Comparison of ENCODE assay signal across 8 cellular contexts in the genomic region with DNA sequence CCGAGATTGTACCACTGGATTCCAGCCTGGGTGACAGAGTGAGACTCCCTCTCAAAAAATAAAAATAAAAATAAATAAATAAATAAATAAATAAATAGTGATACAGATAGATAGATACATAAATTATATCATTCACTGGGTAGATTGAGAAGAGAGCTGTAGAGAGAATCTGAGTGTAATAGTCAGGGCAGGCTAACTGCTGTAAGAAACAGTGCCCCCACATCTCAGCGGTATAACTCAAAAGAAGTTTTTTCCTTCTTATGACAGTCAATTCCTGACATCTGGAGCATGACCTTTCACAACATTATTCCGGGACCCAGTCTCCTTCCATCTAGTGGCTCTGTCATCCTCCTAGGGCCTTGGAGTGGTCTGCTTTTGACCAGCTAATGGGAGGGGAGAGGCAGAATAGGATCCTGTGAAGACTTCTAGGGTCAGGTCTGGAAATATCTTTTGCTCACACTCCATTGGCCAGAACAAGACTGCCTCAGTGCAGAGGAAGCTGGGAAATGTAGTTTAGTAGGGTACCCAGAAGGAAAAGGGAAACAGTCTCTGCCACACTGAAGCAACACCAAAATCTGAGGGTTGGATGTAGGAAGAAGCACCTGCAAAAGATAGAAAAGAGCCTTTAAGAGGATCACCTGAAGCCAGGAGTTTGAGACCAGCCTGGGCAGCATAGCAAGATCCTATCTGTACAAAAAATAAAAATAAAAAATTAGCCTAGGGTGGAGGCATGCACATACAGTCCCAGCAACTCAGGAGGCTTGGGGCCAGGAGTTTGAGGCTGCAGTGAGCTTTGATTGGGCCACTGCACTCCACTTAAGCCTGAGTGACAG.
DNase-seq lines count a peak whose midpoint lies in the region; ATAC-seq and TF ChIP-seq lines count a peak whose summit lies in the region.

No MANE protein-coding gene starts in this region.

- DNase-seq in NCI-H748 (lab: John Stamatoyannopoulos, UW; ENCODE audit: unreplicated experiment) (peak; percentile 2), NCI-H748 treated with DMSO at 0.1 percent for 48 hours (lab: John Stamatoyannopoulos, UW) (no peak), NCI-H2227 treated with DMSO at 0.1 percent for 48 hours (lab: John Stamatoyannopoulos, UW) (peak; percentile 29), brain microvascular endothelial cell (peak; percentile 24), COR-L47 (lab: John Stamatoyannopoulos, UW) (no peak)

- peaks cover 7% of the 10 kb centered on the region for H3K36me3 Mint-ChIP-seq in nephron (ENCODE audit: low read depth)

- H3K27ac ChIP-seq in brain microvascular endothelial cell: no peak overlapping the region

- H3K4me3 Mint-ChIP-seq in nephron: peak overlapping the region; percentile 55 to 70 (median 65)

- no peaks in the 10 kb centered on the region for H3K27me3 Mint-ChIP-seq in nephron (ENCODE audit: low read depth)

- in situ Hi-C loops in brain microvascular endothelial cell (cut with HindIII; ENCODE audit: low pct_ligation_motif_present, low sequenced_read_pairs): no loop called here

- no peak overlapping the region for H3K4me3 ChIP-seq in brain microvascular endothelial cell (ENCODE audit: low read depth, low read length)

- H3K27me3 ChIP-seq in brain microvascular endothelial cell (replicated peaks): no peaks in the 10 kb centered on the region

- peak overlapping the region; percentile 85 to 100 (median 87) for H3K27ac Mint-ChIP-seq in nephron

- TF ChIP-seq CTCF in brain microvascular endothelial cell (IDR thresholded peaks at IDR 0.05; ENCODE audit: low read depth, low read length, missing control alignments) (no peak), nephron (IDR thresholded peaks at IDR 0.05; ENCODE audit: unreplicated experiment in 3 of 3) (no peak)

- H3K36me3 ChIP-seq in brain microvascular endothelial cell (replicated peaks): no peaks in the 10 kb centered on the region

- ATAC-seq in GM21381 (IDR thresholded peaks at IDR 0.05; ENCODE audit: unreplicated experiment): no peak
- ATAC-seq in HG03108 (IDR thresholded peaks at IDR 0.05; ENCODE audit: unreplicated experiment): no peak

- no peaks in the 10 kb centered on the region for H3K9me3 Mint-ChIP-seq in nephron

- peaks cover 33% of the 10 kb centered on the region for H3K4me1 Mint-ChIP-seq in nephron

Comparison
In these comparisons a context has a peak if more than half of its experiments do, and no peak if none do; other contexts are left out.
1. DNase-seq: peak in NCI-H748 (single experiment), NCI-H2227 treated with DMSO at 0.1 percent for 48 hours (single experiment) and brain microvascular endothelial cell (single experiment); none in NCI-H748 treated with DMSO at 0.1 percent for 48 hours (single experiment) and COR-L47 (single experiment).